12 cellular contexts compared by ENCODE assay signal in the genomic region with DNA sequence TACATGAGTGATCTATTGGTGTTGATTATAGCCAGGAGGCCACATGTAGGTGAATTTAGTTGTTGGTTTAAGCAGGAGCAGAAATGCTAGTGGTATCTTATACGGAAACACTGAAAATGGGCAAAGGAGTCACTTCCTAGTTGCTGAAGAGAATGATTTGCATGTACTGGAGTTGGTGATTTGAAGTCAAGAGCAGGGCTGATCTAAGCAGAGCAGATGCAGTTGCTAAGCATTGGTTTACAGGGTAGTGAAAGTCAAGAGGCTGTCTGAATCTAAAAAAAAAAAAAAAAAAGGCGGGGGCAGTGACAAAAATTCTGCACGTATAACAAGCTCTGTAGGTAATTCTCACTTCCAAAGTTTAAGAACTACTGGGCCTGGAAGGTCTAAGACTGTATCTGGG. TPM values are rescaled to one million over a fixed set of nuclear protein-coding genes. Genes with fewer than 3 reads are reported as not detected.
A peak's percentile ranks its signal among the peaks of the same experiment; 100 is the strongest.
DNase-seq lines count a peak whose midpoint lies in the region; ATAC-seq, FAIRE-seq and TF ChIP-seq lines count a peak whose summit lies in the region.
"Had no signal": no experiment of that assay in that cellular context is flagged by ENCODE, and none has a peak within 500 bp of the region (broad histone marks: within the 10 kb centered on the region; RNA-seq: fewer than 3 reads in every experiment).

No MANE protein-coding gene starts in this region.

- H3K36me3 ChIP-seq in OCI-LY7 (ENCODE audit: insufficient read depth, low read length) (no peaks in the 10 kb centered on the region), small intestine (ENCODE audit: control insufficient read depth in 2 of 2, insufficient read depth in 2 of 2, low read length in 2 of 2) (no peaks in the 10 kb centered on the region)

- DNase-seq in OCI-LY7 (ENCODE audit: low spot score) (peak; percentile 47), hypothalamus (lab: John Stamatoyannopoulos, UW) (no peak), NCI-H2227 treated with DMSO at 0.1 percent for 48 hours (lab: John Stamatoyannopoulos, UW) (no peak), small intestine (no peak)
- DNase-seq in activated T-cell treated with anti-CD3 and anti-CD28 coated beads, Interleukin-2, amount 50 U/mL, for 48 hours, result no peak
- DNase-seq: activated CD8-positive, alpha-beta T cell treated with anti-CD3 and anti-CD28 coated beads for 36 hours; HCEC 1CT; NCI-H1105 treated with DMSO at 0.1 percent for 48 hours had no signal

- peaks cover 16% of the 10 kb centered on the region for H3K4me1 ChIP-seq in OCI-LY7 (ENCODE audit: insufficient read depth, low read length, poor library complexity, severe bottlenecking)
- no peaks in the 10 kb centered on the region for H3K4me1 ChIP-seq in small intestine (ENCODE audit: control insufficient read depth in 2 of 2, insufficient read depth in 1 of 2, low read depth in 1 of 2, low read length in 1 of 2)

- H3K4me3 ChIP-seq in OCI-LY7 (ENCODE audit: low read depth, low read length, poor library complexity, severe bottlenecking) (no peak overlapping the region), small intestine (ENCODE audit: low read depth in 1 of 2, low read length in 2 of 2) (no peak overlapping the region)

- BruUV-seq in OCI-LY7 (replicated peaks; lab: Mats Ljungman, UMichigan), result no TSS peak

- H3K9me2 ChIP-seq in OCI-LY7 (ENCODE audit: insufficient read depth, low read length), result no peaks in the 10 kb centered on the region

- intact Hi-C loops in OCI-LY7 (cut with micrococcal nuclease; ENCODE audit: unreplicated experiment), result no loop called here

- POLR2A ChIA-PET in OCI-LY7 (lab: Charles Lee), result interaction anchor here (0.6 to 1.3 kb wide), 2 partner anchors 20 to 148 kb away, joined by 3 to 7 read pairs; no protein-coding TSS in a partner anchor

- H3K9me3 ChIP-seq in OCI-LY7 (ENCODE audit: low read length), result no peaks in the 10 kb centered on the region
- no peaks in the 10 kb centered on the region for H3K9me3 ChIP-seq in small intestine (ENCODE audit: control insufficient read depth, low read depth)

- H3K27ac ChIP-seq in OCI-LY7 (ENCODE audit: low read depth, low read length, poor library complexity, severe bottlenecking), result no peak overlapping the region
- no peak overlapping the region for H3K27ac ChIP-seq in small intestine (ENCODE audit: low read depth in 1 of 2, low read length in 1 of 2)
- H3K27ac ChIP-seq: epithelial cell of prostate had no signal

- H4K20me1 ChIP-seq in OCI-LY7 (ENCODE audit: insufficient read depth, low read length), result no peaks in the 10 kb centered on the region

- H3K27me3 ChIP-seq in small intestine (ENCODE audit: control insufficient read depth in 2 of 2, insufficient read depth in 2 of 2, low read length in 2 of 2), result no peaks in the 10 kb centered on the region

- H3K4me2 ChIP-seq in OCI-LY7 (ENCODE audit: low read length), result no peak overlapping the region

- FAIRE-seq in small intestine (lab: Jason Lieb, UNC), result no peak

- CTCF ChIA-PET in OCI-LY7 (lab: Charles Lee; ENCODE audit: unreplicated experiment), result no interaction called here

- H3K79me2 ChIP-seq in OCI-LY7 (ENCODE audit: insufficient read depth, low read depth, low read length), result peaks cover 14% of the 10 kb centered on the region

- H2AFZ ChIP-seq in OCI-LY7 (ENCODE audit: low read length), result peak overlapping the region; percentile 40; the same call in 1 of the 2 replicates

- ATAC-seq in GM18519 (IDR thresholded peaks at IDR 0.05; ENCODE audit: low FRiP score, unreplicated experiment), result peak; percentile 77
- ATAC-seq in GM21381 (IDR thresholded peaks at IDR 0.05; ENCODE audit: unreplicated experiment), result peak; percentile 70
- peak; percentile 71 for ATAC-seq in HG03060 (IDR thresholded peaks at IDR 0.05; ENCODE audit: low read depth, unreplicated experiment)
- ATAC-seq: activated CD8-positive, alpha-beta T cell treated with anti-CD3 and anti-CD28 coated beads for 36 hours had no signal

- WGBS in small intestine, 3 donors, result 79 to 98% (median 83%) methylated on average over 3 of the region's 3 CpGs

- no peak for TF ChIP-seq CTCF in OCI-LY7 (conservative IDR thresholded peaks at IDR 0.05; ENCODE audit: low read length)

RNA-seq across cellular contexts. Expression of gene PHF6, which starts 3.5 kb away (rescaled TPM):
- total RNA-seq in OCI-LY7 (2014; rRNA removed; shearing (Covaris generic)), result 24.6 and 28.2 TPM in 2 replicates
- 50.9 and 52.8 TPM in 2 replicates for total RNA-seq in OCI-LY7 (2022)
- polyA plus RNA-seq in small intestine, result 1 to 10 TPM; 3.2 to 7.5 (median 4.7) TPM
